In the genomic region with DNA sequence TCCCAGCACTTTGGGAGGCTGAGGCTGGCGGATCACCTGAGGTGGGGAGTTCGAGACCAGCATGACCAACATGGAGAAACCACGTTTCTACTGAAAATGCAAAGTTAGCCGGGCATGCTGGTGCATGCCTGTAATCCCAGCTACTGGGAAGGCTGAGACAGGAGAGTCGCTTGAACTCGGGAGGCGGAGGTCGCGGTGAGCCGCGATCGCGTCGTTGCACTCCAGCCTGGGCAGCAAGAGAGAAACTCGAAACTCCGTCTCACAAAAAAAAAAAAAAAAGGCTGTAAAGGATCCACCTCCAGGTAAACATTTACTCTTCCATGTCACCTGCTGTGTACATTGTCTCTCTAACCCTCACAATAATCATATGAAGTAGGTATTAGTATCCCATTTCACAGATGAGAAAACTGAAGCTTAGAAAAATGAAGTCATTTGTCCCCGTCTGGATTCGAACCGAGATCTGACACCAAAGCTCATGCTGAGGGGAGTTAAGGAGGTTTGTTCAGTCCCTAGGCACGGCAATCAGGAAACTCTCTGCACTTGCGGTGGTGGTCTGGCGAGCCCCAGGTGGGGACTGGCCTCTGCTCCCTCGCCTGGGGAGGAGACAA, we compare ENCODE assay signal across 9 cellular contexts. TPM values are rescaled to one million over a fixed set of nuclear protein-coding genes. Genes with fewer than 3 reads are reported as not detected.
DNase-seq lines count a peak whose midpoint lies in the region; ATAC-seq, FAIRE-seq and TF ChIP-seq lines count a peak whose summit lies in the region.
"Had no signal": no experiment of that assay in that cellular context is flagged by ENCODE, and none has a peak within 500 bp of the region (broad histone marks: within the 10 kb centered on the region; RNA-seq: fewer than 3 reads in every experiment).

No MANE protein-coding gene starts in this region.

- intact Hi-C loops in left ventricle myocardium inferior (cut with micrococcal nuclease): no loop called here
- intact Hi-C loops in lower lobe of right lung (cut with DNase I): no loop called here

- no peak for FAIRE-seq in urothelium cell line (lab: Jason Lieb, UNC)
- FAIRE-seq: G401.6 had no signal

- H3K9me3 Mint-ChIP-seq in activated naive CD8-positive, alpha-beta T cell treated with anti-CD3 and anti-CD28 coated beads for 36 hours: peaks cover 12% of the 10 kb centered on the region

- H3K27me3 ChIP-seq in left ventricle myocardium inferior (ENCODE audit: low read depth) (peaks cover 38% of the 10 kb centered on the region), right atrium auricular region (no peaks in the 10 kb centered on the region), lower lobe of right lung (ENCODE audit: low read depth) (peaks cover 12% of the 10 kb centered on the region)

- H3K4me1 Mint-ChIP-seq in activated naive CD8-positive, alpha-beta T cell treated with anti-CD3 and anti-CD28 coated beads for 36 hours: peaks cover 38% of the 10 kb centered on the region

- H3K36me3 ChIP-seq in left ventricle myocardium inferior (no peaks in the 10 kb centered on the region), right atrium auricular region (no peaks in the 10 kb centered on the region), lower lobe of right lung (no peaks in the 10 kb centered on the region)

- peaks cover 7% of the 10 kb centered on the region for H3K4me1 ChIP-seq in left ventricle myocardium inferior
- H3K4me1 ChIP-seq in right atrium auricular region: no peaks in the 10 kb centered on the region
- H3K4me1 ChIP-seq in lower lobe of right lung: peaks cover 6% of the 10 kb centered on the region

- peaks cover 39% of the 10 kb centered on the region for H3K36me3 Mint-ChIP-seq in activated naive CD8-positive, alpha-beta T cell treated with anti-CD3 and anti-CD28 coated beads for 36 hours

- H3K4me3 ChIP-seq in left ventricle myocardium inferior (peak overlapping the region; percentile 56), right atrium auricular region (peak overlapping the region in 1 of 2 donors; percentile 45), lower lobe of right lung (peak overlapping the region; percentile 64)

- TF ChIP-seq CTCF in left ventricle myocardium inferior (IDR thresholded peaks at IDR 0.05; ENCODE audit: borderline replicate concordance): no peak
- no peak for TF ChIP-seq CTCF in right atrium auricular region (IDR thresholded peaks at IDR 0.05)
- no peak for TF ChIP-seq CTCF in lower lobe of right lung (IDR thresholded peaks at IDR 0.05)

- no peaks in the 10 kb centered on the region for H3K27me3 Mint-ChIP-seq in activated naive CD8-positive, alpha-beta T cell treated with anti-CD3 and anti-CD28 coated beads for 36 hours

- DNase-seq in left ventricle myocardium inferior (no peak), right atrium auricular region (ENCODE audit: low spot score) (no peak), lower lobe of right lung (no peak), urothelium cell line (ENCODE audit: low spot score) (no peak), RPMI8226 (no peak)
- no peak for DNase-seq in activated naive CD8-positive, alpha-beta T cell treated with anti-CD3 and anti-CD28 coated beads for 36 hours
- no peak for DNase-seq in stimulated activated CD4-positive, alpha-beta T cell treated with anti-CD3 and anti-CD28 coated beads, Interleukin-12 subunit alpha, Interleukin-12 subunit beta, amount 100 ng/mL, for 4 hours

- H3K27ac ChIP-seq in left ventricle myocardium inferior (replicated peaks) (no peak overlapping the region), right atrium auricular region (no peak overlapping the region), lower lobe of right lung (peak overlapping the region; percentile 89)

- H3K4me3 Mint-ChIP-seq in activated naive CD8-positive, alpha-beta T cell treated with anti-CD3 and anti-CD28 coated beads for 36 hours: peak overlapping the region; percentile 94

- H3K9me3 ChIP-seq in left ventricle myocardium inferior (replicated peaks): peaks cover 18% of the 10 kb centered on the region
- peaks cover 3 to 17% of the 10 kb centered on the region in 2 donors for H3K9me3 ChIP-seq in right atrium auricular region
- peaks cover 8% of the 10 kb centered on the region for H3K9me3 ChIP-seq in lower lobe of right lung

- H3K27ac Mint-ChIP-seq in activated naive CD8-positive, alpha-beta T cell treated with anti-CD3 and anti-CD28 coated beads for 36 hours: peak overlapping the region; percentile 95

- ATAC-seq in lower lobe of right lung (no peak), HG02763 (IDR thresholded peaks at IDR 0.05; ENCODE audit: unreplicated experiment) (no peak)

RNA-seq across cellular contexts. Expression of a gene that starts 0.5 kb away (rescaled TPM):
- total RNA-seq in left ventricle myocardium inferior (4.2 TPM), right atrium auricular region (1 to 10 TPM; 3.7 to 5.4 TPM), lower lobe of right lung (108 TPM)
- total RNA-seq in activated naive CD8-positive, alpha-beta T cell treated with anti-CD3 and anti-CD28 coated beads for 36 hours: 100 to 1,000 TPM; 149 TPM

RNA-seq across cellular contexts. Expression of a gene that starts 53.0 kb away (rescaled TPM):
- total RNA-seq in left ventricle myocardium inferior (4.3 TPM), right atrium auricular region (1 to 10 TPM; 3.4 to 8.9 TPM), lower lobe of right lung (4.8 TPM)
- total RNA-seq in activated naive CD8-positive, alpha-beta T cell treated with anti-CD3 and anti-CD28 coated beads for 36 hours: 10 to 100 TPM; 50.4 to 52.5 TPM

Comparison
In these comparisons a context has a peak if more than half of its experiments do, and no peak if none do; other contexts are left out.
1. RNA of a gene that starts 0.5 kb away (total RNA-seq): 149 TPM in activated naive CD8-positive, alpha-beta T cell treated with anti-CD3 and anti-CD28 coated beads for 36 hours and 108 TPM in lower lobe of right lung (single experiment); 3.7 to 5.4 TPM in right atrium auricular region and 4.2 TPM in left ventricle myocardium inferior (single experiment); every median in the first group is over 10 times any median in the second.